Comparison of ENCODE assay signal across 1 cellular context in genomic region chr13:113493315-113493951, GRCh38.
A peak's percentile ranks its signal among the peaks of the same experiment; 100 is the strongest.
TF ChIP-seq lines count a peak whose summit lies in the region.

No MANE protein-coding gene starts in this region.

TF ChIP-seq in SK-N-SH, 30 proteins besides CTCF, POLR2A, EP300 and RAD21 (continued from another document):
- TF ChIP-seq USF1 (IDR thresholded peaks at IDR 0.05; ENCODE audit: borderline replicate concordance, low read depth), result no peak
- TF ChIP-seq IRF3 (IDR thresholded peaks at IDR 0.05; ENCODE audit: low read depth, low read length), result no peak
- no peak for TF ChIP-seq NRF1 (IDR thresholded peaks at IDR 0.05; ENCODE audit: low read depth, low read length)
- TF ChIP-seq YY1 (IDR thresholded peaks at IDR 0.05; ENCODE audit: low read depth), result no peak
- no peak for TF ChIP-seq SIN3A (IDR thresholded peaks at IDR 0.05; ENCODE audit: borderline replicate concordance, low read depth, low read length)
- no peak for TF ChIP-seq MEF2A (IDR thresholded peaks at IDR 0.05; ENCODE audit: borderline replicate concordance, low read depth)
- TF ChIP-seq RCOR1 (IDR thresholded peaks at IDR 0.05; ENCODE audit: low read length), result no peak
- TF ChIP-seq PBX3 (IDR thresholded peaks at IDR 0.05), result peak; percentile 85
- TF ChIP-seq TCF12 (IDR thresholded peaks at IDR 0.05), result peak; percentile 76
- no peak for TF ChIP-seq SMC3 (IDR thresholded peaks at IDR 0.05; ENCODE audit: low read depth, low read length)
- TF ChIP-seq RXRA (IDR thresholded peaks at IDR 0.05; ENCODE audit: borderline replicate concordance, low read depth), result no peak
- no peak for TF ChIP-seq RFX5 (IDR thresholded peaks at IDR 0.05; ENCODE audit: low read length)
- TF ChIP-seq NFIC (IDR thresholded peaks at IDR 0.05; ENCODE audit: borderline replicate concordance), result peak; percentile 33; the same call in 1 of the 2 replicates
- TF ChIP-seq FOXM1 (IDR thresholded peaks at IDR 0.05; ENCODE audit: low read depth), result no peak
- no peak for TF ChIP-seq ZBTB33 (IDR thresholded peaks at IDR 0.05; ENCODE audit: borderline replicate concordance, low read depth)
- TF ChIP-seq GATA2 (CRISPR knock-in tag; IDR thresholded peaks at IDR 0.05), result no peak
- TF ChIP-seq MXI1 (IDR thresholded peaks at IDR 0.05; ENCODE audit: low read depth, low read length), result no peak
- peak; percentile 87 for TF ChIP-seq MAX (IDR thresholded peaks at IDR 0.05; ENCODE audit: low read depth)
- no peak for TF ChIP-seq ELF1 (IDR thresholded peaks at IDR 0.05)
- no peak for TF ChIP-seq CHD2 (IDR thresholded peaks at IDR 0.05; ENCODE audit: low read length, partially characterized antibody)
- peak; percentile 98 for TF ChIP-seq JUND (IDR thresholded peaks at IDR 0.05)
TF ChIP-seq in SK-N-SH: peak in this region for 8.
